Comparison of ENCODE assay signal across 25 cellular contexts in genomic region chr20:52984451-52984810, GRCh38. TPM values are rescaled to one million over a fixed set of nuclear protein-coding genes. Genes with fewer than 3 reads are reported as not detected.
DNase-seq lines count a peak whose midpoint lies in the region; ATAC-seq and TF ChIP-seq lines count a peak whose summit lies in the region.
"Had no signal": no experiment of that assay in that cellular context is flagged by ENCODE, and none has a peak within 500 bp of the region (broad histone marks: within the 10 kb centered on the region; RNA-seq: fewer than 3 reads in every experiment).

No MANE protein-coding gene starts in this region.

- H4K20me1 ChIP-seq in SU-DHL-6 (ENCODE audit: low read depth, low read length) = no peaks in the 10 kb centered on the region

- no peak for DNase-seq in activated naive CD4-positive, alpha-beta T cell treated with anti-CD3 and anti-CD28 coated beads, Interleukin-2, amount 10 ng/mL, durations not matched to agents 7 days and 5 days
- no peak for DNase-seq in activated naive CD4-positive, alpha-beta T cell treated with anti-CD3 and anti-CD28 coated beads, Interleukin-2, amount 50 U/mL, for 16 hours
- DNase-seq in activated naive CD8-positive, alpha-beta T cell treated with anti-CD3 and anti-CD28 coated beads, Interleukin-2, amount 50 U/mL, for 24 hours = no peak
- DNase-seq in stimulated activated naive CD8-positive, alpha-beta T cell treated with anti-CD3 and anti-CD28 coated beads, Interleukin-15, amount 100 ng/mL, for 72 hours = no peak
- no peak for DNase-seq in Peyer's patch
- DNase-seq: activated CD8-positive, alpha-beta memory T cell treated with anti-CD3 and anti-CD28 coated beads, Interleukin-2, amount 50 U/mL, for 48 hours; dermis blood vessel endothelial cell; HFFc6; hippocampal formation; KBM-7; left cardiac atrium; NCI-H1105; NCI-H187 treated with DMSO at 0.1 percent for 48 hours; NCI-H526; NK-92 treated with Interleukin-12 subunit alpha and Interleukin-12 subunit beta, amount 100 ng/mL, for 24 hours; right cardiac atrium; stimulated activated CD4-positive, alpha-beta T cell treated with anti-CD3 and anti-CD28 coated beads, Interleukin-2, amount 100 ng/mL, for 24 hours; substantia nigra had no signal

- H3K9me3 ChIP-seq in SU-DHL-6 (ENCODE audit: insufficient read depth, low read length) (no peaks in the 10 kb centered on the region), Peyer's patch (no peaks in the 10 kb centered on the region)
- H3K9me3 ChIP-seq: gastroesophageal sphincter, upper lobe of left lung had no signal

- no peaks in the 10 kb centered on the region for H3K27me3 ChIP-seq in SU-DHL-6 (ENCODE audit: low read length)
- H3K27me3 ChIP-seq in Peyer's patch = no peaks in the 10 kb centered on the region
- H3K27me3 ChIP-seq: gastroesophageal sphincter, upper lobe of left lung had no signal

- no peak for ATAC-seq in activated naive CD8-positive, alpha-beta T cell treated with anti-CD3 and anti-CD28 coated beads, Interleukin-2, amount 50 U/mL, for 24 hours
- ATAC-seq in stimulated activated naive CD8-positive, alpha-beta T cell treated with anti-CD3 and anti-CD28 coated beads, Interleukin-15, amount 100 ng/mL, for 72 hours = peak; percentile 26
- no peak for ATAC-seq in GM18511 (IDR thresholded peaks at IDR 0.05; ENCODE audit: unreplicated experiment)
- ATAC-seq: gastroesophageal sphincter, left cardiac atrium had no signal

- no peak overlapping the region for H3K4me2 ChIP-seq in SU-DHL-6 (ENCODE audit: low read depth, low read length, poor library complexity, severe bottlenecking)

- H3K27me3 Mint-ChIP-seq in activated naive CD4-positive, alpha-beta T cell treated with anti-CD3 and anti-CD28 coated beads, Interleukin-2, amount 10 ng/mL, durations not matched to agents 7 days and 5 days = no peaks in the 10 kb centered on the region
- H3K27me3 Mint-ChIP-seq in activated naive CD8-positive, alpha-beta T cell treated with anti-CD3 and anti-CD28 coated beads, Interleukin-2, amount 50 U/mL, for 24 hours = peaks cover 8% of the 10 kb centered on the region
- H3K27me3 Mint-ChIP-seq in stimulated activated naive CD8-positive, alpha-beta T cell treated with anti-CD3 and anti-CD28 coated beads, Interleukin-15, amount 100 ng/mL, for 72 hours = peaks cover 13% of the 10 kb centered on the region

- H3K4me3 Mint-ChIP-seq in activated naive CD4-positive, alpha-beta T cell treated with anti-CD3 and anti-CD28 coated beads, Interleukin-2, amount 10 ng/mL, durations not matched to agents 7 days and 5 days = peak overlapping the region; percentile 25
- peak overlapping the region; percentile 39 for H3K4me3 Mint-ChIP-seq in activated naive CD8-positive, alpha-beta T cell treated with anti-CD3 and anti-CD28 coated beads, Interleukin-2, amount 50 U/mL, for 24 hours
- H3K4me3 Mint-ChIP-seq in stimulated activated naive CD8-positive, alpha-beta T cell treated with anti-CD3 and anti-CD28 coated beads, Interleukin-15, amount 100 ng/mL, for 72 hours = peak overlapping the region; percentile 69 to 78
- H3K4me3 Mint-ChIP-seq: HFFc6, neural crest cell had no signal

- H3K27ac ChIP-seq in SU-DHL-6 (ENCODE audit: low read depth, low read length) = no peak overlapping the region
- no peak overlapping the region for H3K27ac ChIP-seq in Peyer's patch
- H3K27ac ChIP-seq: C4-2B, gastroesophageal sphincter, upper lobe of left lung had no signal

- peaks cover 29% of the 10 kb centered on the region for H3K4me1 Mint-ChIP-seq in activated naive CD4-positive, alpha-beta T cell treated with anti-CD3 and anti-CD28 coated beads, Interleukin-2, amount 10 ng/mL, durations not matched to agents 7 days and 5 days
- H3K4me1 Mint-ChIP-seq in activated naive CD8-positive, alpha-beta T cell treated with anti-CD3 and anti-CD28 coated beads, Interleukin-2, amount 50 U/mL, for 24 hours = peaks cover 15% of the 10 kb centered on the region
- peaks cover 11% of the 10 kb centered on the region for H3K4me1 Mint-ChIP-seq in stimulated activated naive CD8-positive, alpha-beta T cell treated with anti-CD3 and anti-CD28 coated beads, Interleukin-15, amount 100 ng/mL, for 72 hours
- H3K4me1 Mint-ChIP-seq: neural crest cell had no signal

- no peak overlapping the region for H3K9ac ChIP-seq in SU-DHL-6 (ENCODE audit: low read length)

- no peak for TF ChIP-seq POLR2A in Peyer's patch (IDR thresholded peaks at IDR 0.05)

- no peaks in the 10 kb centered on the region for H3K79me2 ChIP-seq in SU-DHL-6 (ENCODE audit: insufficient read depth, low read length)

- H3K36me3 ChIP-seq in SU-DHL-6 (ENCODE audit: low read length) = no peaks in the 10 kb centered on the region
- no peaks in the 10 kb centered on the region for H3K36me3 ChIP-seq in Peyer's patch
- H3K36me3 ChIP-seq: gastroesophageal sphincter, upper lobe of left lung had no signal

- peak overlapping the region; percentile 49 for H2AFZ ChIP-seq in SU-DHL-6 (ENCODE audit: low read depth, low read length, severe bottlenecking)

- no peaks in the 10 kb centered on the region for H3K9me3 Mint-ChIP-seq in activated naive CD4-positive, alpha-beta T cell treated with anti-CD3 and anti-CD28 coated beads, Interleukin-2, amount 10 ng/mL, durations not matched to agents 7 days and 5 days
- H3K9me3 Mint-ChIP-seq in activated naive CD8-positive, alpha-beta T cell treated with anti-CD3 and anti-CD28 coated beads, Interleukin-2, amount 50 U/mL, for 24 hours = no peaks in the 10 kb centered on the region
- H3K9me3 Mint-ChIP-seq in stimulated activated naive CD8-positive, alpha-beta T cell treated with anti-CD3 and anti-CD28 coated beads, Interleukin-15, amount 100 ng/mL, for 72 hours = no peaks in the 10 kb centered on the region
- H3K9me3 Mint-ChIP-seq: neural crest cell had no signal

- H3K27ac Mint-ChIP-seq in activated naive CD4-positive, alpha-beta T cell treated with anti-CD3 and anti-CD28 coated beads, Interleukin-2, amount 10 ng/mL, durations not matched to agents 7 days and 5 days = peak overlapping the region; percentile 70
- peak overlapping the region; percentile 9 for H3K27ac Mint-ChIP-seq in activated naive CD8-positive, alpha-beta T cell treated with anti-CD3 and anti-CD28 coated beads, Interleukin-2, amount 50 U/mL, for 24 hours
- H3K27ac Mint-ChIP-seq in stimulated activated naive CD8-positive, alpha-beta T cell treated with anti-CD3 and anti-CD28 coated beads, Interleukin-15, amount 100 ng/mL, for 72 hours = peak overlapping the region in 1 of 2 donors; percentile 90
- H3K27ac Mint-ChIP-seq: HFFc6 had no signal

- CTCF ChIA-PET in activated naive CD4-positive, alpha-beta T cell treated with anti-CD3 and anti-CD28 coated beads, Interleukin-2, amount 10 ng/mL, durations not matched to agents 7 days and 5 days (lab: Charles Lee) = no interaction called here

- H3K4me1 ChIP-seq in Peyer's patch = no peaks in the 10 kb centered on the region
- H3K4me1 ChIP-seq: gastroesophageal sphincter, upper lobe of left lung had no signal

- TF ChIP-seq CTCF in SU-DHL-6 (IDR thresholded peaks at IDR 0.05; ENCODE audit: insufficient read depth, low read length, poor library complexity, severe bottlenecking) (no peak), Peyer's patch (IDR thresholded peaks at IDR 0.05) (no peak)

- peaks cover 3% of the 10 kb centered on the region for H3K36me3 Mint-ChIP-seq in activated naive CD4-positive, alpha-beta T cell treated with anti-CD3 and anti-CD28 coated beads, Interleukin-2, amount 10 ng/mL, durations not matched to agents 7 days and 5 days
- no peaks in the 10 kb centered on the region for H3K36me3 Mint-ChIP-seq in activated naive CD8-positive, alpha-beta T cell treated with anti-CD3 and anti-CD28 coated beads, Interleukin-2, amount 50 U/mL, for 24 hours (ENCODE audit: low read depth)

- H3F3A ChIP-seq in SU-DHL-6 (ENCODE audit: insufficient read depth) = no peaks in the 10 kb centered on the region

- H3K9me2 ChIP-seq in SU-DHL-6 (replicated peaks; ENCODE audit: insufficient read depth, low read length) = no peaks in the 10 kb centered on the region

- no peak overlapping the region for H3K4me3 ChIP-seq in SU-DHL-6 (ENCODE audit: insufficient read depth, low read length, poor library complexity, severe bottlenecking)
- H3K4me3 ChIP-seq in Peyer's patch = no peak overlapping the region
- H3K4me3 ChIP-seq: gastroesophageal sphincter, upper lobe of left lung had no signal

RNA-seq across cellular contexts. Expression of gene TSHZ2, which starts 12.3 kb away (rescaled TPM):
- total RNA-seq in Peyer's patch = 10 to 100 TPM in 2 of 4 donors, 1 to 10 TPM in 2; 4.0 to 57.8 (median 10.3) TPM
- total RNA-seq: HFFc6, SK-MEL-5 had no signal
